In genomic region chr11:96056581-96056980, GRCh38 we compare ENCODE assay signal across 22 cellular contexts.
A peak's percentile ranks its signal among the peaks of the same experiment; 100 is the strongest.
DNase-seq lines count a peak whose midpoint lies in the region; ATAC-seq and TF ChIP-seq lines count a peak whose summit lies in the region.
"Had no signal": no experiment of that assay in that cellular context is flagged by ENCODE, and none has a peak within 500 bp of the region (broad histone marks: within the 10 kb centered on the region; RNA-seq: fewer than 3 reads in every experiment).

No MANE protein-coding gene starts in this region.

- no peak for ATAC-seq in Right ventricle myocardium superior (ENCODE audit: poor library complexity)
- ATAC-seq: natural killer cell; stimulated activated memory B cell treated with anti-CD40 and anti-IgM and Interleukin-4, amounts not matched to agents 10 μg/mL and 1 μg/mL and 100 μg/mL, for 72 hours had no signal

- intact Hi-C loops in left ventricle myocardium inferior (cut with micrococcal nuclease) = no loop called here
- intact Hi-C loops in Right ventricle myocardium superior (cut with DNase I) = no loop called here

- H3K27me3 Mint-ChIP-seq in mesothelial cell of epicardium (ENCODE audit: low read depth) = no peaks in the 10 kb centered on the region
- H3K27me3 Mint-ChIP-seq: CD8-positive, alpha-beta memory T cell; stimulated activated memory B cell treated with anti-CD40 and anti-IgM and Interleukin-4, amounts not matched to agents 10 μg/mL and 1 μg/mL and 100 μg/mL, for 72 hours had no signal

- TF ChIP-seq CTCF in left ventricle myocardium inferior (IDR thresholded peaks at IDR 0.05; ENCODE audit: borderline replicate concordance) = no peak
- TF ChIP-seq CTCF in WERI-Rb-1 (IDR thresholded peaks at IDR 0.05; ENCODE audit: low read depth, low read length) = no peak
- TF ChIP-seq CTCF in mesothelial cell of epicardium (IDR thresholded peaks at IDR 0.05; ENCODE audit: unreplicated experiment) = no peak

- H3K27ac Mint-ChIP-seq in mesothelial cell of epicardium = peak overlapping the region; percentile 57
- H3K27ac Mint-ChIP-seq: activated T-helper 1 cell treated with anti-CD3 and anti-CD28 coated beads, Interleukin-12 subunit alpha, Interleukin-12 subunit beta, Interleukin-2, Interleukin-4 antibody, amounts not matched to agents 30 ng/mL and 10 ng/mL and 1 ng/mL, durations not matched to agents 14 hours and 24 hours and 36 hours; natural killer cell had no signal

- DNase-seq in left ventricle myocardium inferior (no peak), Right ventricle myocardium superior (no peak), WERI-Rb-1 (no peak), mesothelial cell of epicardium (ENCODE audit: low spot score in 2 of 2, unreplicated experiment in 2 of 2) (no peak), NCI-H2227 treated with DMSO at 0.1 percent for 48 hours (lab: John Stamatoyannopoulos, UW) (no peak), NCI-H82 (lab: John Stamatoyannopoulos, UW) (no peak), NCI-H187 (lab: John Stamatoyannopoulos, UW) (no peak)
- DNase-seq: activated CD8-positive, alpha-beta memory T cell treated with anti-CD3 and anti-CD28 coated beads for 24 hours; CD8-positive, alpha-beta memory T cell; dermis blood vessel endothelial cell; hippocampal formation; Kasumi-1; lower lobe of right lung; natural killer cell; NCI-H1048; NCI-H2029; NCI-H510A; NK-92 treated with Interleukin-12 subunit alpha and Interleukin-12 subunit beta, amount 100 ng/mL, for 24 hours; sigmoid colon had no signal

- H3K4me3 Mint-ChIP-seq in mesothelial cell of epicardium = no peak overlapping the region
- H3K4me3 Mint-ChIP-seq: activated T-helper 1 cell treated with anti-CD3 and anti-CD28 coated beads, Interleukin-12 subunit alpha, Interleukin-12 subunit beta, Interleukin-2, Interleukin-4 antibody, amounts not matched to agents 30 ng/mL and 10 ng/mL and 1 ng/mL, durations not matched to agents 14 hours and 24 hours and 36 hours; CD8-positive, alpha-beta memory T cell; natural killer cell; stimulated activated memory B cell treated with anti-CD40 and anti-IgM and Interleukin-4, amounts not matched to agents 10 μg/mL and 1 μg/mL and 100 μg/mL, for 72 hours had no signal

- H3K9me3 Mint-ChIP-seq in mesothelial cell of epicardium = no peaks in the 10 kb centered on the region
- H3K9me3 Mint-ChIP-seq: activated T-helper 1 cell treated with anti-CD3 and anti-CD28 coated beads, Interleukin-12 subunit alpha, Interleukin-12 subunit beta, Interleukin-2, Interleukin-4 antibody, amounts not matched to agents 30 ng/mL and 10 ng/mL and 1 ng/mL, durations not matched to agents 14 hours and 24 hours and 36 hours; CD8-positive, alpha-beta memory T cell; natural killer cell; stimulated activated memory B cell treated with anti-CD40 and anti-IgM and Interleukin-4, amounts not matched to agents 10 μg/mL and 1 μg/mL and 100 μg/mL, for 72 hours had no signal

- no peaks in the 10 kb centered on the region for H3K9me3 ChIP-seq in left ventricle myocardium inferior (replicated peaks)
- H3K9me3 ChIP-seq in WERI-Rb-1 (ENCODE audit: severe bottlenecking) = no peaks in the 10 kb centered on the region
- H3K9me3 ChIP-seq: lower lobe of right lung, sigmoid colon had no signal

- peaks cover 34% of the 10 kb centered on the region for H3K4me1 ChIP-seq in left ventricle myocardium inferior

- H3K4me1 Mint-ChIP-seq in mesothelial cell of epicardium = peaks cover 63% of the 10 kb centered on the region

- H3K36me3 Mint-ChIP-seq in mesothelial cell of epicardium = peaks cover 3% of the 10 kb centered on the region
- H3K36me3 Mint-ChIP-seq: natural killer cell had no signal

- no peak overlapping the region for H3K4me3 ChIP-seq in left ventricle myocardium inferior
- H3K4me3 ChIP-seq in WERI-Rb-1 (ENCODE audit: low read depth, low read length) = no peak overlapping the region
- H3K4me3 ChIP-seq: lower lobe of right lung, sigmoid colon had no signal

- no peaks in the 10 kb centered on the region for H3K36me3 ChIP-seq in left ventricle myocardium inferior
- H3K36me3 ChIP-seq in WERI-Rb-1 = peaks cover 6% of the 10 kb centered on the region
- H3K36me3 ChIP-seq: lower lobe of right lung, sigmoid colon had no signal

- peak overlapping the region; percentile 27 for H3K27ac ChIP-seq in left ventricle myocardium inferior (replicated peaks)
- peak overlapping the region; percentile 90 for H3K27ac ChIP-seq in WERI-Rb-1
- H3K27ac ChIP-seq: foreskin keratinocyte, lower lobe of right lung had no signal

- H3K27me3 ChIP-seq in left ventricle myocardium inferior (ENCODE audit: low read depth) = no peaks in the 10 kb centered on the region
- H3K27me3 ChIP-seq in WERI-Rb-1 (ENCODE audit: insufficient read depth, low read depth, severe bottlenecking) = no peaks in the 10 kb centered on the region
- H3K27me3 ChIP-seq: foreskin keratinocyte, sigmoid colon had no signal
